ENCODE assay signal across 8 cellular contexts in genomic region chr9:5949103-5949699, GRCh38. TPM values are rescaled to one million over a fixed set of nuclear protein-coding genes. Genes with fewer than 3 reads are reported as not detected.
DNase-seq lines count a peak whose midpoint lies in the region; ATAC-seq and TF ChIP-seq lines count a peak whose summit lies in the region.

No MANE protein-coding gene starts in this region.

- H3K4me3 ChIP-seq in body of pancreas (no peak overlapping the region), osteoblast (ENCODE audit: insufficient read depth, low read length) (peak overlapping the region; percentile 18), esophagus muscularis mucosa (peak overlapping the region in 1 of 4 donors; percentile 15)

- H3K27me3 ChIP-seq in body of pancreas (no peaks in the 10 kb centered on the region), osteoblast (ENCODE audit: insufficient read depth, low read length) (no peaks in the 10 kb centered on the region), esophagus muscularis mucosa (no peaks in the 10 kb centered on the region)

- no peak overlapping the region for H2AFZ ChIP-seq in osteoblast (ENCODE audit: low read length)

- H3K36me3 ChIP-seq in body of pancreas (replicated peaks in 1 of 2; ENCODE audit: insufficient read depth in 1 of 2, low read depth in 2 of 2) (no peaks in the 10 kb centered on the region), osteoblast (ENCODE audit: insufficient read depth, low read length) (no peaks in the 10 kb centered on the region), esophagus muscularis mucosa (no peaks in the 10 kb centered on the region)

- peak; percentile 34 for DNase-seq in DMS153 treated with DMSO at 0.1 percent for 48 hours (lab: John Stamatoyannopoulos, UW; ENCODE audit: unreplicated experiment)
- DNase-seq in NAMALWA (ENCODE audit: low spot score): peak; percentile 19
- peak in 2 of 4 donors; percentile 35 to 46 for DNase-seq in body of pancreas
- no peak for DNase-seq in osteoblast (ENCODE audit: insufficient read length, low spot score, missing footprints)
- no peak for DNase-seq in SKM-1 (lab: John Stamatoyannopoulos, UW; ENCODE audit: unreplicated experiment)
- DNase-seq in NK-92 (lab: John Stamatoyannopoulos, UW; ENCODE audit: unreplicated experiment): no peak
- no peak for DNase-seq in esophagus muscularis mucosa (ENCODE audit: extremely low spot score)

- TF ChIP-seq CTCF in body of pancreas (IDR thresholded peaks at IDR 0.05) (no peak), osteoblast (IDR thresholded peaks at IDR 0.05; ENCODE audit: extremely low read depth, low read depth, low read length) (no peak), esophagus muscularis mucosa (IDR thresholded peaks at IDR 0.05) (no peak)

- H3K27ac ChIP-seq in body of pancreas (peak overlapping the region in 2 of 4 donors; percentile 2 to 41), osteoblast (ENCODE audit: low read depth, low read length) (no peak overlapping the region), esophagus muscularis mucosa (replicated peaks in 1 of 4) (no peak overlapping the region)

- H3K9me3 ChIP-seq in body of pancreas: no peaks in the 10 kb centered on the region
- no peaks in the 10 kb centered on the region for H3K9me3 ChIP-seq in osteoblast (ENCODE audit: low read depth, low read length)
- no peaks in the 10 kb centered on the region for H3K9me3 ChIP-seq in esophagus muscularis mucosa

- H3K79me2 ChIP-seq in osteoblast (ENCODE audit: insufficient read depth, low read length): peaks cover under 1% of the 10 kb centered on the region

- H4K20me1 ChIP-seq in osteoblast (ENCODE audit: insufficient read depth, low read length): peaks cover under 1% of the 10 kb centered on the region

- TF ChIP-seq EP300 in esophagus muscularis mucosa (IDR thresholded peaks at IDR 0.05): no peak

- ATAC-seq in GM21367 (IDR thresholded peaks at IDR 0.05; ENCODE audit: unreplicated experiment) (peak; percentile 71), body of pancreas (peak; percentile 72)

- 11 to 14% methylated on average over 5 of the region's 5 CpGs for WGBS in body of pancreas, 2 donors
- 41% methylated on average over 5 of the region's 5 CpGs for WGBS in esophagus muscularis mucosa

- peaks cover 31% of the 10 kb centered on the region for H3K4me1 ChIP-seq in body of pancreas
- peaks cover 5% of the 10 kb centered on the region for H3K4me1 ChIP-seq in osteoblast (ENCODE audit: insufficient read depth, low read length)
- H3K4me1 ChIP-seq in esophagus muscularis mucosa: peaks cover 8 to 16% (median 14%) of the 10 kb centered on the region in 4 donors

- intact Hi-C loops in body of pancreas (cut with DNase I): no loop called here
- intact Hi-C loops in esophagus muscularis mucosa (cut with DNase I): no loop called here

- TF ChIP-seq POLR2A in body of pancreas (IDR thresholded peaks at IDR 0.05) (no peak), esophagus muscularis mucosa (IDR thresholded peaks at IDR 0.05; ENCODE audit: low read depth) (no peak)

- peak overlapping the region; percentile 71 for H3K4me2 ChIP-seq in osteoblast (ENCODE audit: insufficient read depth, low read length)

RNA-seq across cellular contexts. Expression of gene MLANA, which starts 58.5 kb away (rescaled TPM):
- total RNA-seq in body of pancreas (not detected), osteoblast (under 0.01 TPM in 1 of 2 replicates, not detected in the other), esophagus muscularis mucosa (not detected)

Comparison
In these comparisons a context has a peak if more than half of its experiments do, and no peak if none do; other contexts are left out.
1. DNase-seq: peak in DMS153 treated with DMSO at 0.1 percent for 48 hours (single experiment) and NAMALWA (single experiment); none in osteoblast (single experiment), SKM-1 (single experiment), NK-92 (single experiment) and esophagus muscularis mucosa (single experiment).